ENCODE assay signal across 8 cellular contexts in genomic region chr12:49055978-49056754, GRCh38. TPM values are rescaled to one million over a fixed set of nuclear protein-coding genes. Genes with fewer than 3 reads are reported as not detected.
A peak's percentile ranks its signal among the peaks of the same experiment; 100 is the strongest.
DNase-seq lines count a peak whose midpoint lies in the region; ATAC-seq and TF ChIP-seq lines count a peak whose summit lies in the region.

No MANE protein-coding gene starts in this region.

- H4K20me1 ChIP-seq in GM23338 (replicated peaks; ENCODE audit: insufficient read depth) (peaks cover 61% of the 10 kb centered on the region), MM.1S (ENCODE audit: insufficient read depth, low read length) (peaks cover 23% of the 10 kb centered on the region)

- 64 to 66% methylated on average over 7 of the region's 7 CpGs for WGBS in ectodermal cell, 2 experiments

- H3K4me2 ChIP-seq in GM23338 (peak overlapping the region; percentile 98), MM.1S (ENCODE audit: low read depth, low read length) (peak overlapping the region; percentile 93; the same call in 1 of the 2 replicates)

- H3K4me3 Mint-ChIP-seq in GM23338, result peak overlapping the region; percentile 97
- H3K4me3 Mint-ChIP-seq in stimulated activated effector memory CD8-positive, alpha-beta T cell treated with anti-CD3 and anti-CD28 coated beads, Interleukin-12 subunit alpha, Interleukin-12 subunit beta, amount 100 ng/mL, for 72 hours, result peak overlapping the region; percentile 93

- H3F3A ChIP-seq in GM23338 (replicated peaks; ENCODE audit: low read depth) (no peaks in the 10 kb centered on the region), MM.1S (ENCODE audit: insufficient read depth, low read length) (no peaks in the 10 kb centered on the region)

- H3K27ac ChIP-seq in GM23338 (ENCODE audit: low read depth), result no peak overlapping the region
- no peak overlapping the region for H3K27ac ChIP-seq in MM.1S (ENCODE audit: low read length)
- H3K27ac ChIP-seq in ectodermal cell (ENCODE audit: insufficient read depth, low read depth, low read length, poor library complexity, severe bottlenecking), result no peak overlapping the region
- H3K27ac ChIP-seq in lower lobe of right lung, result peak overlapping the region; percentile 98

- peaks cover 48% of the 10 kb centered on the region for H3K36me3 Mint-ChIP-seq in GM23338 (ENCODE audit: low read depth)
- peaks cover 61% of the 10 kb centered on the region for H3K36me3 Mint-ChIP-seq in stimulated activated effector memory CD8-positive, alpha-beta T cell treated with anti-CD3 and anti-CD28 coated beads, Interleukin-12 subunit alpha, Interleukin-12 subunit beta, amount 100 ng/mL, for 72 hours

- H3K27ac Mint-ChIP-seq in GM23338, result peak overlapping the region; percentile 82
- peak overlapping the region; percentile 94 for H3K27ac Mint-ChIP-seq in stimulated activated effector memory CD8-positive, alpha-beta T cell treated with anti-CD3 and anti-CD28 coated beads, Interleukin-12 subunit alpha, Interleukin-12 subunit beta, amount 100 ng/mL, for 72 hours

- ATAC-seq in GM23338 (peak; percentile 68), lower lobe of right lung (peak; percentile 63 to 78)
- peak; percentile 73 to 80 for ATAC-seq in activated CD4-positive, CD25-positive, alpha-beta regulatory T cell treated with anti-CD3 and anti-CD28 coated beads, Interleukin-2, amount 50 U/mL, for 24 hours
- ATAC-seq in stimulated activated effector memory CD8-positive, alpha-beta T cell treated with anti-CD3 and anti-CD28 coated beads, Interleukin-12 subunit alpha, Interleukin-12 subunit beta, amount 100 ng/mL, for 72 hours, result peak; percentile 78

- H3K9ac ChIP-seq in MM.1S (ENCODE audit: low read length), result no peak overlapping the region

- H3K4me3 ChIP-seq in GM23338 (peak overlapping the region; percentile 99), MM.1S (ENCODE audit: low read length) (no peak overlapping the region), ectodermal cell (ENCODE audit: insufficient read depth, low read depth, low read length) (peak overlapping the region; percentile 2), lower lobe of right lung (peak overlapping the region; percentile 95)

- H2AFZ ChIP-seq in GM23338 (no peak overlapping the region), MM.1S (ENCODE audit: low read length) (no peak overlapping the region)

- H3K9me2 ChIP-seq in GM23338 (ENCODE audit: insufficient read depth), result no peaks in the 10 kb centered on the region
- H3K9me2 ChIP-seq in MM.1S (replicated peaks; ENCODE audit: insufficient read depth, low read length), result no peaks in the 10 kb centered on the region

- intact Hi-C loops in lower lobe of right lung (cut with DNase I), result no loop called here

- peaks cover 44% of the 10 kb centered on the region for H3K4me1 Mint-ChIP-seq in GM23338
- peaks cover 69% of the 10 kb centered on the region for H3K4me1 Mint-ChIP-seq in stimulated activated effector memory CD8-positive, alpha-beta T cell treated with anti-CD3 and anti-CD28 coated beads, Interleukin-12 subunit alpha, Interleukin-12 subunit beta, amount 100 ng/mL, for 72 hours

- peaks cover 27% of the 10 kb centered on the region for H3K27me3 Mint-ChIP-seq in GM23338 (ENCODE audit: insufficient read depth, low read depth, poor library complexity)

- H3K9me3 ChIP-seq in MM.1S (replicated peaks; ENCODE audit: insufficient read depth, low read length) (no peaks in the 10 kb centered on the region), ectodermal cell (ENCODE audit: control insufficient read depth, low read length) (no peaks in the 10 kb centered on the region), lower lobe of right lung (no peaks in the 10 kb centered on the region)

- DNase-seq in NCI-H1417 (lab: John Stamatoyannopoulos, UW) (peak in 2 of 3 experiments; percentile 30 to 40), NCI-H1417 treated with DMSO at 0.1 percent for 48 hours (lab: John Stamatoyannopoulos, UW) (no peak), GM23338 (ENCODE audit: low spot score) (peak; percentile 81), MM.1S (peak; percentile 54), lower lobe of right lung (peak; percentile 74)
- peak; percentile 20 to 71 for DNase-seq in stimulated activated effector memory CD8-positive, alpha-beta T cell treated with anti-CD3 and anti-CD28 coated beads, Interleukin-12 subunit alpha, Interleukin-12 subunit beta, amount 100 ng/mL, for 72 hours (ENCODE audit: low spot score in 2 of 2)

- H3K27me3 ChIP-seq in GM23338 (ENCODE audit: insufficient read depth), result no peaks in the 10 kb centered on the region
- H3K27me3 ChIP-seq in MM.1S (replicated peaks; ENCODE audit: insufficient read depth, low read length), result no peaks in the 10 kb centered on the region
- H3K27me3 ChIP-seq in ectodermal cell (ENCODE audit: control insufficient read depth, insufficient read depth, low read length, poor library complexity, severe bottlenecking), result no peaks in the 10 kb centered on the region
- no peaks in the 10 kb centered on the region for H3K27me3 ChIP-seq in lower lobe of right lung (ENCODE audit: low read depth)

- H3K4me1 ChIP-seq in GM23338 (ENCODE audit: insufficient read depth) (peaks cover 29% of the 10 kb centered on the region), MM.1S (ENCODE audit: low read length) (peaks cover 24% of the 10 kb centered on the region), ectodermal cell (ENCODE audit: control insufficient read depth, insufficient read depth, low read length) (peaks cover 28% of the 10 kb centered on the region), lower lobe of right lung (peaks cover 42% of the 10 kb centered on the region)

- peaks cover 16% of the 10 kb centered on the region; the same call in 1 of the 2 replicates for H3K36me3 ChIP-seq in GM23338 (ENCODE audit: insufficient read depth)
- peaks cover 14% of the 10 kb centered on the region; the same call in 1 of the 2 replicates for H3K36me3 ChIP-seq in MM.1S (replicated peaks; ENCODE audit: insufficient read depth, low read length)
- H3K36me3 ChIP-seq in ectodermal cell (ENCODE audit: control insufficient read depth, insufficient read depth, low read length), result peaks cover 37% of the 10 kb centered on the region
- peaks cover 44% of the 10 kb centered on the region for H3K36me3 ChIP-seq in lower lobe of right lung

- H3K9me3 Mint-ChIP-seq in GM23338, result no peaks in the 10 kb centered on the region
- H3K9me3 Mint-ChIP-seq in stimulated activated effector memory CD8-positive, alpha-beta T cell treated with anti-CD3 and anti-CD28 coated beads, Interleukin-12 subunit alpha, Interleukin-12 subunit beta, amount 100 ng/mL, for 72 hours, result no peaks in the 10 kb centered on the region

- TF ChIP-seq CTCF in GM23338 (conservative IDR thresholded peaks at IDR 0.05; ENCODE audit: low read depth in 2 of 2) (no peak), MM.1S (IDR thresholded peaks at IDR 0.05; ENCODE audit: low read length) (no peak), lower lobe of right lung (IDR thresholded peaks at IDR 0.05) (no peak)

- H3K79me2 ChIP-seq in GM23338 (replicated peaks; ENCODE audit: insufficient read depth), result peaks cover 66% of the 10 kb centered on the region
- H3K79me2 ChIP-seq in MM.1S (ENCODE audit: low read length), result peaks cover 77% of the 10 kb centered on the region

TF ChIP-seq in GM23338, 12 proteins besides CTCF, POLR2A, EP300 and RAD21 (continues in another document):
- TF ChIP-seq, protein P1, sequence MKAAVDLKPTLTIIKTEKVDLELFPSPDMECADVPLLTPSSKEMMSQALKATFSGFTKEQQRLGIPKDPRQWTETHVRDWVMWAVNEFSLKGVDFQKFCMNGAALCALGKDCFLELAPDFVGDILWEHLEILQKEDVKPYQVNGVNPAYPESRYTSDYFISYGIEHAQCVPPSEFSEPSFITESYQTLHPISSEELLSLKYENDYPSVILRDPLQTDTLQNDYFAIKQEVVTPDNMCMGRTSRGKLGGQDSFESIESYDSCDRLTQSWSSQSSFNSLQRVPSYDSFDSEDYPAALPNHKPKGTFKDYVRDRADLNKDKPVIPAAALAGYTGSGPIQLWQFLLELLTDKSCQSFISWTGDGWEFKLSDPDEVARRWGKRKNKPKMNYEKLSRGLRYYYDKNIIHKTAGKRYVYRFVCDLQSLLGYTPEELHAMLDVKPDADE (IDR thresholded peaks at IDR 0.05), result peak; percentile 71; the same call in 1 of the 2 replicates
- TF ChIP-seq NANOG (IDR thresholded peaks at IDR 0.05; ENCODE audit: borderline replicate concordance), result no peak
- TF ChIP-seq STAT1 (IDR thresholded peaks at IDR 0.05; ENCODE audit: unreplicated experiment), result no peak

RNA-seq across cellular contexts. Expression of gene KMT2D, which starts 4.4 kb away (rescaled TPM):
- total RNA-seq in GM23338 (2014; rRNA removed; shearing (Covaris generic)), result 86.1 and 120 TPM in 2 replicates
- polyA plus RNA-seq in GM23338 (2016; fragmentation: Nextera tagmentation; extraction: Ambion mirVana), result 17.6 and 18.3 TPM in 2 replicates
- polyA plus RNA-seq in ectodermal cell (2013, experiment 1 of 4), result 38.6 TPM
- polyA plus RNA-seq in ectodermal cell (2013, experiment 2 of 4), result 59.7 TPM
- polyA plus RNA-seq in ectodermal cell (2013, experiment 3 of 4), result 36.7 TPM
- polyA plus RNA-seq in ectodermal cell (2013, experiment 4 of 4), result 50.5 TPM
- 114 TPM for total RNA-seq in lower lobe of right lung

RNA-seq across cellular contexts. Expression of gene RHEBL1, which starts 13.6 kb away (rescaled TPM):
- total RNA-seq in GM23338 (2014; rRNA removed; shearing (Covaris generic)), result 6.7 and 11.8 TPM in 2 replicates
- polyA plus RNA-seq in GM23338 (2016; fragmentation: Nextera tagmentation; extraction: Ambion mirVana), result 9.4 and 10.7 TPM in 2 replicates
- 4.0 TPM for polyA plus RNA-seq in ectodermal cell (2013, experiment 1 of 4)
- polyA plus RNA-seq in ectodermal cell (2013, experiment 2 of 4), result 1.8 TPM
- polyA plus RNA-seq in ectodermal cell (2013, experiment 3 of 4), result 3.4 TPM
- 2.4 TPM for polyA plus RNA-seq in ectodermal cell (2013, experiment 4 of 4)
- 1.5 TPM for total RNA-seq in lower lobe of right lung

RNA-seq across cellular contexts. Expression of gene PRKAG1, which starts 37.6 kb away (rescaled TPM):
- 27.2 and 35.4 TPM in 2 replicates for total RNA-seq in GM23338 (2014; rRNA removed; shearing (Covaris generic))
- 19.1 and 19.9 TPM in 2 replicates for polyA plus RNA-seq in GM23338 (2016; fragmentation: Nextera tagmentation; extraction: Ambion mirVana)
- 39.1 TPM for polyA plus RNA-seq in ectodermal cell (2013, experiment 1 of 4)
- polyA plus RNA-seq in ectodermal cell (2013, experiment 2 of 4), result 42.3 TPM
- 34.5 TPM for polyA plus RNA-seq in ectodermal cell (2013, experiment 3 of 4)
- 37.3 TPM for polyA plus RNA-seq in ectodermal cell (2013, experiment 4 of 4)
- total RNA-seq in lower lobe of right lung, result 49.2 TPM

RNA-seq across cellular contexts. Expression of gene DHH, which starts 38.4 kb away (rescaled TPM):
- not detected in 2 replicates for total RNA-seq in GM23338 (2014; rRNA removed; shearing (Covaris generic))
- 0.09 TPM in 1 of 2 replicates, not detected in the other for polyA plus RNA-seq in GM23338 (2016; fragmentation: Nextera tagmentation; extraction: Ambion mirVana)
- polyA plus RNA-seq in ectodermal cell (2013, experiment 1 of 4), result 0.48 TPM
- polyA plus RNA-seq in ectodermal cell (2013, experiment 2 of 4), result 0.27 TPM
- polyA plus RNA-seq in ectodermal cell (2013, experiment 3 of 4), result 0.16 TPM
- 0.20 TPM for polyA plus RNA-seq in ectodermal cell (2013, experiment 4 of 4)
- total RNA-seq in lower lobe of right lung, result 1.5 TPM

RNA-seq across cellular contexts. Expression of gene LMBR1L, which starts 54.5 kb away (rescaled TPM):
- total RNA-seq in GM23338 (2014; rRNA removed; shearing (Covaris generic)), result 33.9 and 57.0 TPM in 2 replicates
- polyA plus RNA-seq in GM23338 (2016; fragmentation: Nextera tagmentation; extraction: Ambion mirVana), result 19.8 and 24.3 TPM in 2 replicates
- 87.4 TPM for polyA plus RNA-seq in ectodermal cell (2013, experiment 1 of 4)
- polyA plus RNA-seq in ectodermal cell (2013, experiment 2 of 4), result 81.7 TPM
- polyA plus RNA-seq in ectodermal cell (2013, experiment 3 of 4), result 65.7 TPM
- 90.2 TPM for polyA plus RNA-seq in ectodermal cell (2013, experiment 4 of 4)
- total RNA-seq in lower lobe of right lung, result 61.7 TPM
